ENCODE assay signal across 13 cellular contexts in genomic region chr14:104368751-104369100, GRCh38.
DNase-seq lines count a peak whose midpoint lies in the region; ATAC-seq and TF ChIP-seq lines count a peak whose summit lies in the region.
"Had no signal": no experiment of that assay in that cellular context is flagged by ENCODE, and none has a peak within 500 bp of the region (broad histone marks: within the 10 kb centered on the region; RNA-seq: fewer than 3 reads in every experiment).

No MANE protein-coding gene starts in this region.

- H3K4me1 ChIP-seq in HEK293 (ENCODE audit: control insufficient read depth, insufficient read depth, low read length) (no peaks in the 10 kb centered on the region), neuronal stem cell (ENCODE audit: control insufficient read depth in 2 of 2, insufficient read depth in 1 of 2, low read depth in 1 of 2, low read length in 2 of 2) (peaks cover 0 to 7% of the 10 kb centered on the region in 2 donors)

- peak overlapping the region; percentile 79 for H2AK5ac ChIP-seq in neuronal stem cell (ENCODE audit: low read depth, low read length)

- no peaks in the 10 kb centered on the region for H3K36me3 ChIP-seq in HEK293 (ENCODE audit: control insufficient read depth in 2 of 2, insufficient read depth in 1 of 2, low read length in 2 of 2)
- H3K36me3 ChIP-seq in neuronal stem cell (replicated peaks in 1 of 2; ENCODE audit: control insufficient read depth in 2 of 2, insufficient read depth in 2 of 2, low read length in 2 of 2), result no peaks in the 10 kb centered on the region

- no peaks in the 10 kb centered on the region for H3K9me3 ChIP-seq in HEK293 (ENCODE audit: control insufficient read depth, insufficient read depth, low read depth, low read length)
- peaks cover 0 to 4% of the 10 kb centered on the region in 2 donors for H3K9me3 ChIP-seq in neuronal stem cell (replicated peaks in 1 of 2; ENCODE audit: control insufficient read depth in 2 of 2, insufficient read depth in 1 of 2, low read depth in 1 of 2, low read length in 2 of 2)

- H3K27ac ChIP-seq in HEK293 (ENCODE audit: extremely low read depth, low read depth, low read length), result no peak overlapping the region
- no peak overlapping the region for H3K27ac ChIP-seq in neuronal stem cell (replicated peaks; ENCODE audit: low read length)
- H3K27ac ChIP-seq: 22Rv1 had no signal

- CTCF ChIA-PET in HEK293 (lab: Yijun Ruan, JAX), result interaction anchor here (1.2 kb wide), 1 partner anchor 118 kb away, joined by 4 read pairs; no protein-coding TSS in a partner anchor

- H3K4ac ChIP-seq in neuronal stem cell (ENCODE audit: low read length), result peak overlapping the region; percentile 66

- H4K91ac ChIP-seq in neuronal stem cell (ENCODE audit: low read depth, low read length, poor library complexity), result no peak overlapping the region

- no peaks in the 10 kb centered on the region for H3K79me1 ChIP-seq in neuronal stem cell (ENCODE audit: low read depth, low read length)

- in situ Hi-C loops in GM13977 (cut with MboI; ENCODE audit: low pct_unique_long_range_greater_than_20kb, low sequenced_read_pairs, unreplicated experiment), result no loop called here

- H3K4me3 ChIP-seq in HEK293 (ENCODE audit: low read depth, low read length) (no peak overlapping the region), neuronal stem cell (ENCODE audit: low read length in 2 of 2) (no peak overlapping the region)

- H2BK120ac ChIP-seq in neuronal stem cell (ENCODE audit: low read depth, low read length), result no peak overlapping the region

- peaks cover 0 to 4% (median 0%) of the 10 kb centered on the region in 3 experiments for H3K27me3 ChIP-seq in neuronal stem cell (ENCODE audit: control insufficient read depth in 3 of 3, insufficient read depth in 3 of 3, low read depth in 1 of 3, low read length in 3 of 3)

- H2BK15ac ChIP-seq in neuronal stem cell (ENCODE audit: low read length), result no peak overlapping the region

- peak overlapping the region; percentile 83 for H3K18ac ChIP-seq in neuronal stem cell (ENCODE audit: low read length)

- H2BK5ac ChIP-seq in neuronal stem cell (ENCODE audit: low read length), result peak overlapping the region; percentile 75

- H2AFZ ChIP-seq in neuronal stem cell (ENCODE audit: low read length), result no peak overlapping the region

- H3K4me2 ChIP-seq in neuronal stem cell (ENCODE audit: insufficient read depth, low read length, poor library complexity, severe bottlenecking), result no peak overlapping the region

- peak in 2 of 3 experiments; percentile 56 to 73 for DNase-seq in NCI-H1417 (lab: John Stamatoyannopoulos, UW)
- no peak for DNase-seq in NCI-H1417 treated with DMSO at 0.1 percent for 48 hours (lab: John Stamatoyannopoulos, UW)
- DNase-seq in left ventricle myocardium superior, result peak; percentile 17
- DNase-seq in neuronal stem cell (ENCODE audit: low spot score), result no peak
- no peak for DNase-seq in GM13977 (ENCODE audit: low spot score)
- DNase-seq in COLO668 (lab: John Stamatoyannopoulos, UW; ENCODE audit: unreplicated experiment), result no peak
- DNase-seq in NCI-H1694 (lab: John Stamatoyannopoulos, UW), result no peak
- DNase-seq: Calu3, DMS 273 treated with DMSO at 0.1 percent for 48 hours, HCEC 1CT, IMR-90 had no signal

- peak overlapping the region; percentile 90 for H2BK12ac ChIP-seq in neuronal stem cell (ENCODE audit: low read length)

- no peak overlapping the region for H3K23ac ChIP-seq in neuronal stem cell (ENCODE audit: low read depth, low read length, poor library complexity)

- TF ChIP-seq CTCF in HEK293 (tag by site-specific recombination; IDR thresholded peaks at IDR 0.05), result no peak
- TF ChIP-seq CTCF in GM13977 (IDR thresholded peaks at IDR 0.05; ENCODE audit: extremely low read depth, insufficient read depth, missing control alignments), result no peak

- ATAC-seq in left ventricle myocardium superior, result no peak

- peak overlapping the region; percentile 17 for H4K8ac ChIP-seq in neuronal stem cell (ENCODE audit: low read depth, low read length)

- no peak overlapping the region for H3K9ac ChIP-seq in neuronal stem cell (ENCODE audit: low read depth, low read length, poor library complexity)

- WGBS in neuronal stem cell (ENCODE audit: extremely low coverage in 2 of 2, insufficient read length in 2 of 2, insufficient replicate concordance in 1 of 2), 2 donors, result no CpG with 5 or more reads among the region's 9 CpGs

- POLR2A ChIA-PET in HEK293 (lab: Yijun Ruan, JAX), result no interaction called here

- intact Hi-C loops in left ventricle myocardium superior (cut with micrococcal nuclease), result no loop called here

- H3K14ac ChIP-seq in neuronal stem cell (ENCODE audit: low read length), result peak overlapping the region; percentile 56

TF ChIP-seq in HEK293, 187 proteins besides CTCF, POLR2A, EP300 and RAD21:
- TF ChIP-seq ZNF140 (tag by site-specific recombination; IDR thresholded peaks at IDR 0.05), result no peak
- no peak for TF ChIP-seq ZNF112 (tag by site-specific recombination; IDR thresholded peaks at IDR 0.05)
- TF ChIP-seq GLIS2 (tag by site-specific recombination; IDR thresholded peaks at IDR 0.05), result 0 out of 2 replicates have a peak, but pooled peaks have one; percentile 25

Comparison
In these comparisons a context has a peak if more than half of its experiments do, and no peak if none do; other contexts are left out.
1. DNase-seq: peak in NCI-H1417 (2 of 3) and left ventricle myocardium superior (single experiment); none in NCI-H1417 treated with DMSO at 0.1 percent for 48 hours (single experiment), neuronal stem cell (single experiment), GM13977 (single experiment), COLO668 (single experiment) and NCI-H1694 (single experiment).